8 cellular contexts compared by ENCODE assay signal in genomic region chr13:74287672-74288169, GRCh38.
A peak's percentile ranks its signal among the peaks of the same experiment; 100 is the strongest.
DNase-seq lines count a peak whose midpoint lies in the region; ATAC-seq lines count a peak whose summit lies in the region.

No MANE protein-coding gene starts in this region.

- DNase-seq in EL (peak; percentile 71), NCI-H345 treated with DMSO at 0.1 percent for 48 hours (lab: John Stamatoyannopoulos, UW; ENCODE audit: unreplicated experiment) (peak; percentile 79), midbrain (lab: John Stamatoyannopoulos, UW) (peak; percentile 83)
- DNase-seq in activated CD8-positive, alpha-beta memory T cell treated with anti-CD3 and anti-CD28 coated beads for 24 hours = peak; percentile 73
- DNase-seq in effector memory CD4-positive, alpha-beta T cell = peak; percentile 79 to 86 (median 83)
- peak; percentile 52 to 76 for DNase-seq in stimulated activated CD8-positive, alpha-beta memory T cell treated with anti-CD3 and anti-CD28 coated beads, Interleukin-15, amount 100 ng/mL, for 4 hours (ENCODE audit: low read depth in 2 of 2)

- no peaks in the 10 kb centered on the region for H3K36me3 ChIP-seq in effector memory CD4-positive, alpha-beta T cell (ENCODE audit: control insufficient read depth, insufficient read depth, low read length)

- peak overlapping the region; percentile 35 for H3K4me3 ChIP-seq in effector memory CD4-positive, alpha-beta T cell (ENCODE audit: insufficient read depth, low read depth, low read length, poor library complexity, severe bottlenecking)

- H3K27me3 ChIP-seq in effector memory CD4-positive, alpha-beta T cell (replicated peaks; ENCODE audit: control insufficient read depth, insufficient read depth, low read length, poor library complexity, severe bottlenecking) = no peaks in the 10 kb centered on the region

- ATAC-seq in HG02870 (IDR thresholded peaks at IDR 0.05; ENCODE audit: unreplicated experiment) = peak; percentile 24
- no peak for ATAC-seq in HG03457 (IDR thresholded peaks at IDR 0.05; ENCODE audit: unreplicated experiment)

- no peaks in the 10 kb centered on the region for H3K9me3 ChIP-seq in effector memory CD4-positive, alpha-beta T cell (ENCODE audit: control insufficient read depth, low read length)

- H3K27ac ChIP-seq in effector memory CD4-positive, alpha-beta T cell (ENCODE audit: insufficient read depth, low read length, poor library complexity, severe bottlenecking) = peak overlapping the region; percentile 76

- peaks cover 21% of the 10 kb centered on the region for H3K4me1 ChIP-seq in effector memory CD4-positive, alpha-beta T cell (ENCODE audit: control insufficient read depth, insufficient read depth, low read length, poor library complexity, severe bottlenecking)
